12 cellular contexts compared by ENCODE assay signal in genomic region chr11:62013266-62014157, GRCh38. TPM values are rescaled to one million over a fixed set of nuclear protein-coding genes. Genes with fewer than 3 reads are reported as not detected.
A peak's percentile ranks its signal among the peaks of the same experiment; 100 is the strongest.
DNase-seq lines count a peak whose midpoint lies in the region; ATAC-seq and TF ChIP-seq lines count a peak whose summit lies in the region.
"Had no signal": no experiment of that assay in that cellular context is flagged by ENCODE, and none has a peak within 500 bp of the region (broad histone marks: within the 10 kb centered on the region; RNA-seq: fewer than 3 reads in every experiment).

No MANE protein-coding gene starts in this region.

- H3K79me2 ChIP-seq in PC-9 (ENCODE audit: low read depth), result no peaks in the 10 kb centered on the region
- H3K79me2 ChIP-seq in SK-N-SH (ENCODE audit: insufficient read depth), result no peaks in the 10 kb centered on the region

- TF ChIP-seq RAD21 in SK-N-SH (IDR thresholded peaks at IDR 0.05; ENCODE audit: low read length), result no peak

- no TSS peak for BruUV-seq in PC-9 (replicated peaks; lab: Mats Ljungman, UMichigan)

- no peaks in the 10 kb centered on the region for H4K20me1 ChIP-seq in PC-9 (ENCODE audit: insufficient read depth)
- no peaks in the 10 kb centered on the region for H4K20me1 ChIP-seq in SK-N-SH (ENCODE audit: insufficient read depth)

- H3K9me2 ChIP-seq in PC-9 (ENCODE audit: insufficient read depth) (no peaks in the 10 kb centered on the region), SK-N-SH (no peaks in the 10 kb centered on the region)

- POLR2A ChIA-PET in PC-9 (lab: Charles Lee; ENCODE audit: unreplicated experiment) (interaction anchor here (0.5 to 2.0 kb wide), 10 partner anchors 8 to 828 kb away, joined by 3 to 42 read pairs (median 5); no protein-coding TSS in a partner anchor), SK-N-SH (lab: Yijun Ruan, JAX) (no interaction called here)

- 60% methylated on average over 6 of the region's 13 CpGs for WGBS in SK-N-SH (ENCODE audit: low lambda C conversion rate)

- H3K36me3 ChIP-seq in PC-9 (ENCODE audit: low read depth) (no peaks in the 10 kb centered on the region), SK-N-SH (replicated peaks in 1 of 2; ENCODE audit: control insufficient read depth in 1 of 2, insufficient read depth in 2 of 2, low read length in 1 of 2) (no peaks in the 10 kb centered on the region)

- H3K27me3 ChIP-seq in PC-9 (ENCODE audit: insufficient read depth, low read depth) (no peaks in the 10 kb centered on the region), SK-N-SH (ENCODE audit: insufficient read depth) (no peaks in the 10 kb centered on the region)

- DNase-seq in Daoy (ENCODE audit: low read depth), result peak; percentile 65
- peak; percentile 80 to 83 for DNase-seq in PC-9
- peak; percentile 91 for DNase-seq in renal cortical epithelial cell (ENCODE audit: low read depth)
- DNase-seq in SK-N-SH, result no peak
- DNase-seq in NCI-H446 treated with DMSO at 0.1 percent for 48 hours (lab: John Stamatoyannopoulos, UW), result no peak
- no peak for DNase-seq in NK-92 treated with Interleukin-12 subunit alpha and Interleukin-12 subunit beta, amount 100 ng/mL, for 24 hours (lab: John Stamatoyannopoulos, UW)
- DNase-seq in NCI-H1694 (lab: John Stamatoyannopoulos, UW), result no peak
- DNase-seq: activated CD4-positive, alpha-beta T cell treated with anti-CD3 and anti-CD28 coated beads for 1 hour; NCI-H1436; NCI-H69; stimulated activated CD4-positive, alpha-beta T cell treated with anti-CD3 and anti-CD28 coated beads, Interleukin-4, amount 100 ng/mL, for 4 hours had no signal

- peaks cover 41% of the 10 kb centered on the region for H3F3A ChIP-seq in PC-9 (ENCODE audit: insufficient read depth, low read depth)
- H3F3A ChIP-seq in SK-N-SH (replicated peaks; ENCODE audit: insufficient read depth), result no peaks in the 10 kb centered on the region

- no peak overlapping the region for H3K9ac ChIP-seq in SK-N-SH

- H2AFZ ChIP-seq in PC-9 (no peak overlapping the region), SK-N-SH (ENCODE audit: low read depth) (no peak overlapping the region)

- H3K27ac ChIP-seq in PC-9 (peak overlapping the region; percentile 72), SK-N-SH (ENCODE audit: low read depth in 2 of 2, low read length in 1 of 2) (no peak overlapping the region)

- intact Hi-C loops in PC-9 (cut with micrococcal nuclease; ENCODE audit: unreplicated experiment), result loop anchor here (1.0 to 2.0 kb wide), 4 partner anchors 12 to 41 kb away; no protein-coding TSS in a partner anchor

- peaks cover 46% of the 10 kb centered on the region for H3K4me1 ChIP-seq in PC-9 (replicated peaks; ENCODE audit: insufficient read depth)
- no peaks in the 10 kb centered on the region for H3K4me1 ChIP-seq in SK-N-SH (ENCODE audit: control insufficient read depth in 1 of 2, insufficient read depth in 2 of 2, low read depth in 1 of 2, low read length in 1 of 2)

- H3K4me2 ChIP-seq in PC-9 (peak overlapping the region; percentile 78), SK-N-SH (no peak overlapping the region)

- no peak for TF ChIP-seq EP300 in SK-N-SH (IDR thresholded peaks at IDR 0.05; ENCODE audit: borderline replicate concordance in 1 of 2, low read depth in 1 of 2, low read length in 1 of 2)

- CTCF ChIA-PET in PC-9 (lab: Charles Lee), result interaction anchor here (0.5 to 1.8 kb wide), 7 partner anchors 20 to 99 kb away, joined by 3 to 8 read pairs (median 4); no protein-coding TSS in a partner anchor
- CTCF ChIA-PET in SK-N-SH (lab: Yijun Ruan, JAX), result interaction anchor here (1.3 to 2.5 kb wide), 3 partner anchors 94 to 1022 kb away, joined by 4 to 5 read pairs (median 5); no protein-coding TSS in a partner anchor

- TF ChIP-seq CTCF in PC-9 (conservative IDR thresholded peaks at IDR 0.05), result no peak
- TF ChIP-seq CTCF in SK-N-SH (IDR thresholded peaks at IDR 0.05), result no peak

- H3K4me3 ChIP-seq in PC-9 (peak overlapping the region; percentile 33; the same call in 1 of the 2 replicates), SK-N-SH (ENCODE audit: low read depth in 2 of 2, low read length in 1 of 2) (no peak overlapping the region)

- H3K9me3 ChIP-seq in PC-9 (ENCODE audit: insufficient read depth, low read depth) (no peaks in the 10 kb centered on the region), SK-N-SH (no peaks in the 10 kb centered on the region)

- ATAC-seq in esophagus mucosa, result peak; percentile 45

TF ChIP-seq in SK-N-SH, 30 proteins besides CTCF, POLR2A, EP300 and RAD21:
- TF ChIP-seq YY1 (IDR thresholded peaks at IDR 0.05; ENCODE audit: low read depth) (no peak), SIN3A (IDR thresholded peaks at IDR 0.05; ENCODE audit: borderline replicate concordance, low read depth, low read length) (no peak), TCF12 (IDR thresholded peaks at IDR 0.05) (no peak), FOXJ3 (CRISPR knock-in tag; IDR thresholded peaks at IDR 0.05) (no peak), EZH2phosphoT487 (IDR thresholded peaks at IDR 0.05; ENCODE audit: borderline replicate concordance, low read depth) (no peak), RXRA (IDR thresholded peaks at IDR 0.05; ENCODE audit: borderline replicate concordance, low read depth) (no peak), FOSL2 (IDR thresholded peaks at IDR 0.05; ENCODE audit: borderline replicate concordance, low read depth) (no peak), ELF1 (IDR thresholded peaks at IDR 0.05) (no peak), USF1 (IDR thresholded peaks at IDR 0.05; ENCODE audit: borderline replicate concordance, low read depth) (no peak), NRF1 (IDR thresholded peaks at IDR 0.05; ENCODE audit: low read depth, low read length) (no peak), TAF1 (IDR thresholded peaks at IDR 0.05; ENCODE audit: borderline replicate concordance, low read depth, low read length) (no peak), POLR2AphosphoS5 (IDR thresholded peaks at IDR 0.05; ENCODE audit: low read depth, low read length) (no peak), TEAD4 (IDR thresholded peaks at IDR 0.05; ENCODE audit: borderline replicate concordance, insufficient read depth) (no peak), SMC3 (IDR thresholded peaks at IDR 0.05; ENCODE audit: low read depth, low read length) (no peak), FOXM1 (IDR thresholded peaks at IDR 0.05; ENCODE audit: low read depth) (no peak), NFIC (IDR thresholded peaks at IDR 0.05; ENCODE audit: borderline replicate concordance) (no peak), CHD2 (IDR thresholded peaks at IDR 0.05; ENCODE audit: low read length, partially characterized antibody) (no peak), IRF3 (IDR thresholded peaks at IDR 0.05; ENCODE audit: low read depth, low read length) (no peak), ZBTB33 (IDR thresholded peaks at IDR 0.05; ENCODE audit: borderline replicate concordance, low read depth) (no peak)

RNA-seq across cellular contexts. Expression of gene FTH1, which starts 46.1 kb away (rescaled TPM):
- total RNA-seq in Daoy (2014; rRNA removed; shearing (Covaris generic)), result 184 and 219 TPM in 2 replicates
- 6,804 and 8,986 TPM in 2 replicates for total RNA-seq in PC-9 (2021)
- 911 TPM for total RNA-seq in esophagus mucosa
- total RNA-seq in renal cortical epithelial cell, result 821 and 5,018 TPM in 2 replicates
- 879 and 1,229 TPM in 2 replicates for polyA plus RNA-seq in SK-N-SH (2012; rRNA removed)
- 2,322 and 2,767 TPM in 2 replicates for polyA plus RNA-seq in SK-N-SH (2012; cell fraction: cytosol; rRNA removed)
- 269 and 354 TPM in 2 replicates for polyA plus RNA-seq in SK-N-SH (2012; cell fraction: nucleus; rRNA removed)

Comparison
In these comparisons a context has a peak if more than half of its experiments do, and no peak if none do; other contexts are left out.
1. DNase-seq: peak in Daoy (single experiment), PC-9 (2 of 2) and renal cortical epithelial cell (single experiment); none in SK-N-SH (single experiment), NCI-H446 treated with DMSO at 0.1 percent for 48 hours (single experiment), NK-92 treated with Interleukin-12 subunit alpha and Interleukin-12 subunit beta, amount 100 ng/mL, for 24 hours (single experiment) and NCI-H1694 (single experiment).